Comparison of ENCODE assay signal across 13 cellular contexts in genomic region chr7:7819442-7820247, GRCh38.
DNase-seq lines count a peak whose midpoint lies in the region; ATAC-seq, FAIRE-seq and TF ChIP-seq lines count a peak whose summit lies in the region.
"Had no signal": no experiment of that assay in that cellular context is flagged by ENCODE, and none has a peak within 500 bp of the region (broad histone marks: within the 10 kb centered on the region; RNA-seq: fewer than 3 reads in every experiment).

No MANE protein-coding gene starts in this region.

- no peak for DNase-seq in H1 (ENCODE audit: low read depth in 1 of 2, low spot score in 2 of 2)
- DNase-seq in DMS114 treated with DMSO at 0.1 percent for 48 hours (lab: John Stamatoyannopoulos, UW; ENCODE audit: unreplicated experiment): no peak
- DNase-seq in immature natural killer cell: no peak
- no peak for DNase-seq in EL
- no peak for DNase-seq in effector CD4-positive, alpha-beta T cell
- DNase-seq: HCEC 1CT, NCI-H2081 treated with DMSO at 0.1 percent for 48 hours, thyroid gland had no signal

- H4K5ac ChIP-seq in H1 (ENCODE audit: insufficient read length, low read depth, low read length): no peak overlapping the region

- H3K27me3 Mint-ChIP-seq in immature natural killer cell (ENCODE audit: low read depth in 3 of 3): peaks cover 0 to 4% (median 0%) of the 10 kb centered on the region in 3 donors

- H3K27ac ChIP-seq in H1 (ENCODE audit: low read depth, low read length): no peak overlapping the region
- H3K27ac ChIP-seq: C4-2B, thyroid gland had no signal

- peak; percentile 39 for ATAC-seq in GM18520 (IDR thresholded peaks at IDR 0.05; ENCODE audit: unreplicated experiment)
- peak; percentile 38 for ATAC-seq in GM21515 (IDR thresholded peaks at IDR 0.05; ENCODE audit: unreplicated experiment)
- ATAC-seq in HG03095 (IDR thresholded peaks at IDR 0.05; ENCODE audit: unreplicated experiment): peak; percentile 30

- H2AFZ ChIP-seq in H1 (ENCODE audit: low read length): no peak overlapping the region

- FAIRE-seq in H1 (lab: Jason Lieb, UNC): peak; percentile 28
- FAIRE-seq: endometrium had no signal

- no peak overlapping the region for H2AK5ac ChIP-seq in H1 (ENCODE audit: low read depth, low read length)

- no peak for TF ChIP-seq POLR2A in H1 (IDR thresholded peaks at IDR 0.05; ENCODE audit: control extremely low read depth in 1 of 2, low read depth in 2 of 2, low read length in 2 of 2)

- H3K79me1 ChIP-seq in H1 (ENCODE audit: low read depth, low read length): no peaks in the 10 kb centered on the region

- 74% methylated on average over 6 of the region's 6 CpGs; no CpG with 5 or more reads in 1 of the 2 experiments for WGBS in H1 (ENCODE audit: extremely low coverage in 1 of 2, insufficient coverage in 1 of 2, insufficient read length in 1 of 2, insufficient replicate concordance in 2 of 2, low coverage in 1 of 2, low lambda C conversion rate in 2 of 2, missing lambda C conversion rate in 1 of 2), 2 experiments

- TF ChIP-seq RAD21 in H1 (IDR thresholded peaks at IDR 0.05 in 1 of 2, conservative IDR thresholded peaks at IDR 0.05 in 1 of 2; ENCODE audit: low read depth in 2 of 2, low read length in 2 of 2): no peak

- no peak overlapping the region for H3K4me3 Mint-ChIP-seq in immature natural killer cell

- no peak overlapping the region for H2BK20ac ChIP-seq in H1 (ENCODE audit: low read length)

- no peak overlapping the region for H3K4me2 ChIP-seq in H1 (ENCODE audit: insufficient read depth in 1 of 2, low read depth in 2 of 2, low read length in 2 of 2)

- H3K4me3 ChIP-seq in H1 (ENCODE audit: extremely low read depth in 1 of 4, insufficient read depth in 2 of 4, low read depth in 3 of 4, low read length in 4 of 4): no peak overlapping the region
- H3K4me3 ChIP-seq: thyroid gland had no signal

- H3K36me3 Mint-ChIP-seq in immature natural killer cell: peaks cover 0 to 5% (median 4%) of the 10 kb centered on the region in 3 donors

- H3K4me1 Mint-ChIP-seq in immature natural killer cell: peaks cover 41 to 44% of the 10 kb centered on the region in 2 donors

- no peak overlapping the region for H3K23ac ChIP-seq in H1 (ENCODE audit: insufficient read length)

- no peak overlapping the region for H3K27ac Mint-ChIP-seq in immature natural killer cell

- no peak overlapping the region for H3K4ac ChIP-seq in H1 (replicated peaks; ENCODE audit: insufficient read length, low read depth, low read length)

- TF ChIP-seq CTCF in H1 (IDR thresholded peaks at IDR 0.05; ENCODE audit: control extremely low read depth in 1 of 3, insufficient read depth in 1 of 3, low read depth in 1 of 3, low read length in 3 of 3): no peak

- H4K20me1 ChIP-seq in H1 (replicated peaks in 1 of 2; ENCODE audit: control insufficient read depth in 1 of 2, insufficient read depth in 2 of 2, low read length in 2 of 2): no peaks in the 10 kb centered on the region

- no peaks in the 10 kb centered on the region for H3K9me3 ChIP-seq in H1 (ENCODE audit: insufficient read depth in 2 of 2, low read depth in 1 of 2, low read length in 1 of 2)
- H3K9me3 ChIP-seq: thyroid gland had no signal

- no peaks in the 10 kb centered on the region for H3K36me3 ChIP-seq in H1 (ENCODE audit: control insufficient read depth in 2 of 4, insufficient read depth in 4 of 4, low read length in 3 of 4)
- H3K36me3 ChIP-seq: thyroid gland had no signal

- H4K8ac ChIP-seq in H1 (ENCODE audit: extremely low read depth, insufficient read depth, low read length): no peak overlapping the region

- H3K9me3 Mint-ChIP-seq in immature natural killer cell: no peaks in the 10 kb centered on the region

- H2BK120ac ChIP-seq in H1 (replicated peaks; ENCODE audit: low read depth, low read length): no peak overlapping the region

- H3K56ac ChIP-seq in H1 (replicated peaks; ENCODE audit: insufficient read length, low read depth, low read length): no peak overlapping the region

- H4K91ac ChIP-seq in H1 (replicated peaks; ENCODE audit: insufficient read length, low read length): no peak overlapping the region

- peaks cover 0 to 8% (median 4%) of the 10 kb centered on the region in 4 experiments; a peak in 3 of 7 replicates for H3K4me1 ChIP-seq in H1 (replicated peaks in 1 of 4; ENCODE audit: control insufficient read depth in 3 of 4, insufficient read depth in 4 of 4, low read length in 3 of 4)

- H3K23me2 ChIP-seq in H1 (ENCODE audit: low read depth, low read length): no peaks in the 10 kb centered on the region

- H3K9ac ChIP-seq in H1 (replicated peaks in 1 of 4; ENCODE audit: extremely low read depth in 1 of 4, low read depth in 3 of 4, low read length in 3 of 4): no peak overlapping the region

- H2BK15ac ChIP-seq in H1 (ENCODE audit: low read length): no peak overlapping the region

- CTCF ChIA-PET in H1 (lab: Charles Lee; ENCODE audit: partially characterized antibody): no interaction called here

- H2BK5ac ChIP-seq in H1 (ENCODE audit: low read depth, low read length): no peak overlapping the region

- POLR2A ChIA-PET in H1 (lab: Charles Lee; ENCODE audit: partially characterized antibody): interaction anchor here (0.8 kb wide), 1 partner anchor 294 kb away, joined by 3 read pairs; no protein-coding TSS in a partner anchor

- no peaks in the 10 kb centered on the region for H3K27me3 ChIP-seq in H1 (replicated peaks in 1 of 4; ENCODE audit: control insufficient read depth in 3 of 4, extremely low read depth in 1 of 4, insufficient read depth in 3 of 4, low read length in 3 of 4)
- H3K27me3 ChIP-seq: thyroid gland had no signal

- H3K79me2 ChIP-seq in H1 (ENCODE audit: control insufficient read depth in 1 of 2, insufficient read depth in 2 of 2, low read length in 2 of 2): no peaks in the 10 kb centered on the region

- H3K14ac ChIP-seq in H1 (ENCODE audit: insufficient read length): no peak overlapping the region

- H3K18ac ChIP-seq in H1 (ENCODE audit: extremely low read depth, low read length): no peak overlapping the region

- TF ChIP-seq EP300 in H1 (IDR thresholded peaks at IDR 0.05; ENCODE audit: borderline replicate concordance in 1 of 2, low read depth in 2 of 2, low read length in 2 of 2): no peak

- no peak overlapping the region for H2BK12ac ChIP-seq in H1 (ENCODE audit: low read depth, low read length)

TF ChIP-seq in H1, 55 proteins besides CTCF, POLR2A, EP300 and RAD21:
- no peak for TF ChIP-seq KDM1A (IDR thresholded peaks at IDR 0.05; ENCODE audit: borderline replicate concordance, low read length)
- no peak for TF ChIP-seq MAFK (IDR thresholded peaks at IDR 0.05; ENCODE audit: low read depth, low read length)
- no peak for TF ChIP-seq TAF7 (optimal IDR thresholded peaks at IDR 0.05; ENCODE audit: borderline replicate concordance, low read depth, low read length)
- no peak for TF ChIP-seq CBX8 (IDR thresholded peaks at IDR 0.05; ENCODE audit: borderline replicate concordance, low read depth, low read length)
- no peak for TF ChIP-seq CEBPB (IDR thresholded peaks at IDR 0.05; ENCODE audit: low read depth, low read length)
- TF ChIP-seq HDAC2 (IDR thresholded peaks at IDR 0.05; ENCODE audit: borderline replicate concordance in 1 of 2, low read depth in 2 of 2, low read length in 2 of 2): no peak
- no peak for TF ChIP-seq GTF2F1 (IDR thresholded peaks at IDR 0.05; ENCODE audit: borderline replicate concordance, low read depth, low read length)
- no peak for TF ChIP-seq TCF12 (IDR thresholded peaks at IDR 0.05; ENCODE audit: low read depth, low read length)
